Comparison of ENCODE assay signal across 7 cellular contexts in the genomic region with DNA sequence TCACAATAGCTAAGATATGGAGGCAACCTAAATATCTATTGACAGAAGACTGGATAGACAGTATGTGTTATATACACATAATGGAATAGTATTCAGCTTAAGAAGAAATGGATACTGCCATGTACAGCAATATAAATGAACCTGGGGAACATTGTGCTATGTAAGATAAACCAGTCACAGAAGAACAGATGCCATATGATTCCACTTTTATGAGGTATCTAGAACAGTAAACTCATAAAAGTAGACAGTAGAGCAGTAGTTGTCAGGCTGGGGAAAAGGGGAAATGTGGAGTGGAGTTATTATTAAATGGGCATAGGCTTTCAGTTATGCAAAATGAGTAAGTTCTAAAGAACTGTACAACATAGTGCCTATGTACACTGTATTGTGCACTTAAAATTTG.
"Had no signal": no experiment of that assay in that cellular context is flagged by ENCODE, and none has a peak within 500 bp of the region (broad histone marks: within the 10 kb centered on the region; RNA-seq: fewer than 3 reads in every experiment).

No MANE protein-coding gene starts in this region.

- ATAC-seq: HCT116 had no signal

- DNase-seq: GM23248, GOT3, H7, HFFc6, IMR-90 had no signal

- H3K4me3 Mint-ChIP-seq: HFFc6 had no signal

- H3K27ac ChIP-seq: GM23248 had no signal

- H3K27ac Mint-ChIP-seq: HFFc6 had no signal

- H3K4me3 ChIP-seq: GM23248, HAP-1 had no signal

- H3K9me3 ChIP-seq: HAP-1 had no signal

- H3K4me1 ChIP-seq: HAP-1 had no signal

- H3K36me3 ChIP-seq: HAP-1 had no signal
